9 cellular contexts compared by ENCODE assay signal in genomic region chr11:120835601-120836228, GRCh38.
A peak's percentile ranks its signal among the peaks of the same experiment; 100 is the strongest.
DNase-seq lines count a peak whose midpoint lies in the region; ATAC-seq and TF ChIP-seq lines count a peak whose summit lies in the region.
"Had no signal": no experiment of that assay in that cellular context is flagged by ENCODE, and none has a peak within 500 bp of the region (broad histone marks: within the 10 kb centered on the region; RNA-seq: fewer than 3 reads in every experiment).

No MANE protein-coding gene starts in this region.

- no peak overlapping the region for H2AK5ac ChIP-seq in mesenchymal stem cell (ENCODE audit: low read length, severe bottlenecking)

- no peak for TF ChIP-seq POLR2A in heart left ventricle (IDR thresholded peaks at IDR 0.05)

- peaks cover 73% of the 10 kb centered on the region for H3K4me1 Mint-ChIP-seq in brain

- H3K36me3 Mint-ChIP-seq in brain: no peaks in the 10 kb centered on the region

- H3K9me3 Mint-ChIP-seq in brain: no peaks in the 10 kb centered on the region

- H3K27me3 ChIP-seq in heart left ventricle (peaks cover 0 to 30% (median 6%) of the 10 kb centered on the region in 9 donors), mesenchymal stem cell (ENCODE audit: control insufficient read depth in 1 of 2, insufficient read depth in 1 of 2, low read length in 2 of 2) (peaks cover 16 to 28% of the 10 kb centered on the region in 2 experiments)

- no peak overlapping the region for H3K4me3 Mint-ChIP-seq in brain

- no peak overlapping the region for H2AFZ ChIP-seq in mesenchymal stem cell (ENCODE audit: low read depth, low read length)

- no peaks in the 10 kb centered on the region for H3K36me3 ChIP-seq in heart left ventricle
- no peaks in the 10 kb centered on the region for H3K36me3 ChIP-seq in mesenchymal stem cell (ENCODE audit: control insufficient read depth in 1 of 2, insufficient read depth in 2 of 2, low read depth in 1 of 2, low read length in 2 of 2)

- no peak overlapping the region for H2BK12ac ChIP-seq in mesenchymal stem cell (ENCODE audit: low read length in 2 of 2)

- peak; percentile 91 for ATAC-seq in GM19395 (IDR thresholded peaks at IDR 0.05; ENCODE audit: unreplicated experiment)
- peak; percentile 87 for ATAC-seq in HG03095 (IDR thresholded peaks at IDR 0.05; ENCODE audit: unreplicated experiment)
- no peak for ATAC-seq in heart left ventricle

- no peak overlapping the region for H2BK5ac ChIP-seq in mesenchymal stem cell (ENCODE audit: low read depth, low read length, poor library complexity, severe bottlenecking)

- H3K79me1 ChIP-seq in mesenchymal stem cell (replicated peaks; ENCODE audit: low read length, poor library complexity, severe bottlenecking): no peaks in the 10 kb centered on the region

- no peak for DNase-seq in heart left ventricle
- DNase-seq in substantia nigra (lab: John Stamatoyannopoulos, UW): no peak
- DNase-seq in AG20443 (ENCODE audit: low spot score): no peak
- DNase-seq in mesenchymal stem cell: no peak
- DNase-seq: MV-4-11 had no signal

- no peak overlapping the region for H4K8ac ChIP-seq in mesenchymal stem cell (ENCODE audit: low read length)

- H2BK15ac ChIP-seq in mesenchymal stem cell (ENCODE audit: low read depth, poor library complexity, severe bottlenecking): no peak overlapping the region

- H3K4me3 ChIP-seq in heart left ventricle: no peak overlapping the region
- H3K4me3 ChIP-seq in mesenchymal stem cell (ENCODE audit: insufficient read depth in 1 of 2, low read depth in 1 of 2, low read length in 2 of 2): no peak overlapping the region

- H3K27me3 Mint-ChIP-seq in brain: peaks cover 6% of the 10 kb centered on the region

- H3K18ac ChIP-seq in mesenchymal stem cell (ENCODE audit: low read depth in 1 of 2, low read length in 2 of 2): no peak overlapping the region

- 66 to 80% (median 73%) methylated on average over 11 of the region's 11 CpGs for WGBS in heart left ventricle, 4 donors
- WGBS in mesenchymal stem cell: 84% methylated on average over 11 of the region's 11 CpGs

- H3K9me3 ChIP-seq in heart left ventricle: no peaks in the 10 kb centered on the region
- no peaks in the 10 kb centered on the region for H3K9me3 ChIP-seq in mesenchymal stem cell (ENCODE audit: control insufficient read depth, low read length)

- no peaks in the 10 kb centered on the region for H3K4me1 ChIP-seq in heart left ventricle
- H3K4me1 ChIP-seq in mesenchymal stem cell (ENCODE audit: control insufficient read depth, insufficient read depth, low read depth, low read length): peaks cover 7% of the 10 kb centered on the region

- H3K9ac ChIP-seq in mesenchymal stem cell (ENCODE audit: low read length): no peak overlapping the region

- no peak overlapping the region for H4K91ac ChIP-seq in mesenchymal stem cell (ENCODE audit: low read length)

- no peak overlapping the region for H3K14ac ChIP-seq in mesenchymal stem cell (ENCODE audit: low read length in 2 of 2)

- intact Hi-C loops in heart left ventricle (cut with DNase I): no loop called here

- TF ChIP-seq CTCF in GM12873 (IDR thresholded peaks at IDR 0.05; ENCODE audit: insufficient read depth, low read depth, low read length, missing control alignments) (peak; percentile 24), brain (conservative IDR thresholded peaks at IDR 0.05) (no peak), heart left ventricle (IDR thresholded peaks at IDR 0.05) (no peak)

- H2BK120ac ChIP-seq in mesenchymal stem cell (ENCODE audit: low read depth, low read length): no peak overlapping the region

- H3K4me2 ChIP-seq in mesenchymal stem cell (ENCODE audit: low read length, poor library complexity, severe bottlenecking): no peak overlapping the region

- peak overlapping the region in 3 of 5 experiments; percentile 4 to 93 (median 53) for H3K27ac Mint-ChIP-seq in brain

- H3K23ac ChIP-seq in mesenchymal stem cell (ENCODE audit: low read length in 2 of 2): no peak overlapping the region

- H3K27ac ChIP-seq in heart left ventricle (no peak overlapping the region), substantia nigra (ENCODE audit: low read depth, low read length, poor library complexity, severe bottlenecking) (no peak overlapping the region), mesenchymal stem cell (ENCODE audit: low read length, poor library complexity, severe bottlenecking) (no peak overlapping the region)

- no peak overlapping the region for H3K4ac ChIP-seq in mesenchymal stem cell (ENCODE audit: low read depth in 1 of 2, low read length in 2 of 2)

Comparison
In these comparisons a context has a peak if more than half of its experiments do, and no peak if none do; other contexts are left out.
1. ATAC-seq: peak in GM19395 (single experiment) and HG03095 (single experiment); none in heart left ventricle (0 of 4).